ENCODE assay signal across 1 cellular context in genomic region chr11:2268911-2269600, GRCh38.
TF ChIP-seq lines count a peak whose summit lies in the region.

No MANE protein-coding gene starts in this region.

TF ChIP-seq in endothelial cell of umbilical vein, 7 proteins besides CTCF, POLR2A, EP300 and RAD21:
- TF ChIP-seq JUN (IDR thresholded peaks at IDR 0.05; ENCODE audit: borderline replicate concordance, insufficient read depth, insufficient read length, low read depth) (no peak), POLR2AphosphoS5 (IDR thresholded peaks at IDR 0.05; ENCODE audit: insufficient read depth, low read depth, low read length) (no peak), EZH2 (IDR thresholded peaks at IDR 0.05; ENCODE audit: borderline replicate concordance, low read depth, low read length, severe bottlenecking) (peak; percentile 87)
